ENCODE assay signal across 22 cellular contexts in genomic region chr1:4397196-4397595, GRCh38.
DNase-seq lines count a peak whose midpoint lies in the region; ATAC-seq and TF ChIP-seq lines count a peak whose summit lies in the region.
"Had no signal": no experiment of that assay in that cellular context is flagged by ENCODE, and none has a peak within 500 bp of the region (broad histone marks: within the 10 kb centered on the region; RNA-seq: fewer than 3 reads in every experiment).

No MANE protein-coding gene starts in this region.

- no peak for ATAC-seq in GM21423 (IDR thresholded peaks at IDR 0.05; ENCODE audit: unreplicated experiment)
- ATAC-seq: activated T-cell treated with anti-CD3 and anti-CD28 coated beads, Interleukin-2, amount 50 U/mL, for 72 hours; SK-N-SH treated with all-trans-retinoic acid at 6 μM for 48 hours; WTC11 had no signal

- H3K36me3 Mint-ChIP-seq in neural progenitor cell (peaks cover 2% of the 10 kb centered on the region), progenitor cell of endocrine pancreas (ENCODE audit: insufficient read depth) (no peaks in the 10 kb centered on the region)
- H3K36me3 Mint-ChIP-seq: activated naive CD4-positive, alpha-beta T cell treated with anti-CD3 and anti-CD28 coated beads, Interleukin-2, amount 50 U/mL, for 24 hours had no signal

- no peak overlapping the region for H2AFZ ChIP-seq in neural progenitor cell (replicated peaks)

- peak; percentile 55 for DNase-seq in HT1080 (ENCODE audit: low read depth)
- peak; percentile 84 for DNase-seq in NCI-H2029 treated with DMSO at 0.1 percent for 48 hours (lab: John Stamatoyannopoulos, UW)
- DNase-seq in astrocyte of the hippocampus (ENCODE audit: low read depth, low spot score), result peak; percentile 21
- no peak for DNase-seq in neural progenitor cell (ENCODE audit: low spot score)
- DNase-seq in NCI-H2227 (lab: John Stamatoyannopoulos, UW; ENCODE audit: unreplicated experiment), result no peak
- DNase-seq in progenitor cell of endocrine pancreas (ENCODE audit: low spot score, unreplicated experiment), result no peak
- DNase-seq: activated T-cell treated with anti-CD3 and anti-CD28 coated beads, Interleukin-2, amount 50 U/mL, for 72 hours; AML-193; Caco-2; colonic mucosa; IMR-90; mammary epithelial cell; naive B cell; NCI-H1930; ovary; stimulated activated CD4-positive, alpha-beta T cell treated with anti-CD3 and anti-CD28 coated beads, Interleukin-2, amount 100 ng/mL, for 24 hours; stimulated activated naive CD4-positive, alpha-beta T cell treated with Interleukin-2 at 50 U/mL for 16 hours; trophoblast cell had no signal

- peaks cover 9% of the 10 kb centered on the region for H3K9me3 ChIP-seq in neural progenitor cell (ENCODE audit: low read depth)
- H3K9me3 ChIP-seq: Caco-2, colonic mucosa, ovary had no signal

- H3K9ac ChIP-seq in neural progenitor cell, result no peak overlapping the region

- no peaks in the 10 kb centered on the region for H3F3A ChIP-seq in neural progenitor cell (ENCODE audit: low read depth)

- H3K4me1 Mint-ChIP-seq in neural progenitor cell (peaks cover 41% of the 10 kb centered on the region), progenitor cell of endocrine pancreas (ENCODE audit: low read depth) (no peaks in the 10 kb centered on the region)
- H3K4me1 Mint-ChIP-seq: activated naive CD4-positive, alpha-beta T cell treated with anti-CD3 and anti-CD28 coated beads, Interleukin-2, amount 50 U/mL, for 24 hours; naive B cell; WTC11 had no signal

- H3K4me3 Mint-ChIP-seq in neural progenitor cell (peak overlapping the region; percentile 46), progenitor cell of endocrine pancreas (ENCODE audit: low read depth) (no peak overlapping the region)
- H3K4me3 Mint-ChIP-seq: activated naive CD4-positive, alpha-beta T cell treated with anti-CD3 and anti-CD28 coated beads, Interleukin-2, amount 50 U/mL, for 24 hours; activated T-cell treated with anti-CD3 and anti-CD28 coated beads, Interleukin-2, amount 50 U/mL, for 72 hours; WTC11 had no signal

- H3K4me3 ChIP-seq in neural progenitor cell, result no peak overlapping the region
- H3K4me3 ChIP-seq: colonic mucosa, ovary had no signal

- H3K27ac Mint-ChIP-seq in neural progenitor cell, result no peak overlapping the region
- no peak overlapping the region for H3K27ac Mint-ChIP-seq in progenitor cell of endocrine pancreas
- H3K27ac Mint-ChIP-seq: activated naive CD4-positive, alpha-beta T cell treated with anti-CD3 and anti-CD28 coated beads, Interleukin-2, amount 50 U/mL, for 24 hours; activated T-cell treated with anti-CD3 and anti-CD28 coated beads, Interleukin-2, amount 50 U/mL, for 72 hours; WTC11 had no signal

- H3K79me2 ChIP-seq in neural progenitor cell (ENCODE audit: low read depth), result no peaks in the 10 kb centered on the region

- peaks cover 12% of the 10 kb centered on the region for H3K4me1 ChIP-seq in neural progenitor cell
- H3K4me1 ChIP-seq: Caco-2, colonic mucosa had no signal

- H3K27me3 Mint-ChIP-seq in neural progenitor cell (ENCODE audit: insufficient read depth, low read depth) (peaks cover 13% of the 10 kb centered on the region), progenitor cell of endocrine pancreas (peaks cover 34% of the 10 kb centered on the region)

- H3K4me2 ChIP-seq in neural progenitor cell, result no peak overlapping the region

- H3K27me3 ChIP-seq in neural progenitor cell, result no peaks in the 10 kb centered on the region
- H3K27me3 ChIP-seq: colonic mucosa, ovary had no signal

- no peak overlapping the region for H3K27ac ChIP-seq in neural progenitor cell
- H3K27ac ChIP-seq: colonic mucosa, ovary had no signal

- TF ChIP-seq CTCF in neural progenitor cell (IDR thresholded peaks at IDR 0.05) (no peak), progenitor cell of endocrine pancreas (IDR thresholded peaks at IDR 0.05; ENCODE audit: unreplicated experiment) (no peak)

- no peaks in the 10 kb centered on the region for H3K36me3 ChIP-seq in neural progenitor cell
- H3K36me3 ChIP-seq: colonic mucosa, ovary had no signal

- H3K9me3 Mint-ChIP-seq in neural progenitor cell (peaks cover 19% of the 10 kb centered on the region), progenitor cell of endocrine pancreas (ENCODE audit: low read depth) (peaks cover 16% of the 10 kb centered on the region)
- H3K9me3 Mint-ChIP-seq: activated naive CD4-positive, alpha-beta T cell treated with anti-CD3 and anti-CD28 coated beads, Interleukin-2, amount 50 U/mL, for 24 hours had no signal

- no peaks in the 10 kb centered on the region for H4K20me1 ChIP-seq in neural progenitor cell (ENCODE audit: low read depth)

Comparison
In these comparisons a context has a peak if more than half of its experiments do, and no peak if none do; other contexts are left out.
1. DNase-seq: peak in HT1080 (single experiment), NCI-H2029 treated with DMSO at 0.1 percent for 48 hours (single experiment) and astrocyte of the hippocampus (single experiment); none in neural progenitor cell (single experiment), NCI-H2227 (single experiment) and progenitor cell of endocrine pancreas (single experiment).